In the genomic region with DNA sequence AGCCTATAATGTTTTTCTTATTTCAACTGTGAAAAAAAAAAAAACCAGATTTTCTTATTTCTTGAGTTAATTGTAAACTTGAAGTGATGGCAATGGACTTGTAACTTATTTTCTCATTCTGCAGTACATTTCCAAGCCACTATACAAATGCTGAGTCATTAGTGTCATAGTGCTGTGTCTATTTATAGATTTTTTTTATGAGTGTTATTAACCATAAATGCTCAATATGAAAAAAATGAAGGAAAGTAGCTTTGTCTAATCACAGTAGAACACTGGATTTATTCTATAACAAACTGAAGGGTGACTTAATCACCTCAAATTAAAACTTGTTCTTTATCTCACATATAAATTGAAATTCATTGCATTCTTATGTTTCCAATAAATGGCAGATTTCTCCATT, we compare ENCODE assay signal across 18 cellular contexts.
A peak's percentile ranks its signal among the peaks of the same experiment; 100 is the strongest.
DNase-seq lines count a peak whose midpoint lies in the region; ATAC-seq and TF ChIP-seq lines count a peak whose summit lies in the region.
"Had no signal": no experiment of that assay in that cellular context is flagged by ENCODE, and none has a peak within 500 bp of the region (broad histone marks: within the 10 kb centered on the region; RNA-seq: fewer than 3 reads in every experiment).

No MANE protein-coding gene starts in this region.

- H3K4me1 ChIP-seq in tibial nerve: no peaks in the 10 kb centered on the region
- peaks cover 13% of the 10 kb centered on the region for H3K4me1 ChIP-seq in hepatocyte (ENCODE audit: insufficient read depth)
- H3K4me1 ChIP-seq: HAP-1, transverse colon had no signal

- no peaks in the 10 kb centered on the region for H3K36me3 ChIP-seq in tibial nerve
- no peaks in the 10 kb centered on the region for H3K36me3 ChIP-seq in hepatocyte (replicated peaks; ENCODE audit: insufficient read depth, low read depth)
- H3K36me3 ChIP-seq: HAP-1, transverse colon had no signal

- no peak for TF ChIP-seq CTCF in 22Rv1 (IDR thresholded peaks at IDR 0.05)
- TF ChIP-seq CTCF in tibial nerve (IDR thresholded peaks at IDR 0.05): no peak
- TF ChIP-seq CTCF in hepatocyte (IDR thresholded peaks at IDR 0.05; ENCODE audit: poor library complexity): no peak

- H3K4me2 ChIP-seq in hepatocyte: no peak overlapping the region

- no peak overlapping the region for H3K4me3 ChIP-seq in tibial nerve
- no peak overlapping the region for H3K4me3 ChIP-seq in hepatocyte
- H3K4me3 ChIP-seq: HAP-1, transverse colon had no signal

- H3K27me3 ChIP-seq in tibial nerve (no peaks in the 10 kb centered on the region), hepatocyte (no peaks in the 10 kb centered on the region)
- H3K27me3 ChIP-seq: transverse colon had no signal

- TF ChIP-seq EP300 in tibial nerve (IDR thresholded peaks at IDR 0.05): no peak

- ATAC-seq in GM19043 (IDR thresholded peaks at IDR 0.05; ENCODE audit: low read depth, unreplicated experiment) (peak; percentile 31), HG03060 (IDR thresholded peaks at IDR 0.05; ENCODE audit: low read depth, unreplicated experiment) (peak; percentile 34)

- H2AFZ ChIP-seq in hepatocyte: no peak overlapping the region

- H3K27ac ChIP-seq in 22Rv1: peak overlapping the region; percentile 10
- H3K27ac ChIP-seq in tibial nerve: no peak overlapping the region
- H3K27ac ChIP-seq in hepatocyte: no peak overlapping the region
- H3K27ac ChIP-seq: transverse colon had no signal

- no peaks in the 10 kb centered on the region for H3K9me2 ChIP-seq in hepatocyte (replicated peaks; ENCODE audit: insufficient read depth)

- H3K79me2 ChIP-seq in hepatocyte: no peaks in the 10 kb centered on the region

- no peak for TF ChIP-seq POLR2A in tibial nerve (IDR thresholded peaks at IDR 0.05)

- H3K9me3 ChIP-seq in tibial nerve (no peaks in the 10 kb centered on the region), hepatocyte (ENCODE audit: low read depth) (no peaks in the 10 kb centered on the region)
- H3K9me3 ChIP-seq: HAP-1, transverse colon had no signal

- peak; percentile 39 for DNase-seq in RKO (ENCODE audit: low spot score)
- no peak for DNase-seq in tibial nerve (ENCODE audit: low spot score in 2 of 2)
- DNase-seq in NCI-H2196 treated with DMSO at 0.1 percent for 48 hours (lab: John Stamatoyannopoulos, UW; ENCODE audit: unreplicated experiment): no peak
- DNase-seq in activated CD4-positive, alpha-beta T cell treated with anti-CD3 and anti-CD28 coated beads, Interleukin-2, amount 50 U/mL, for 4 hours: no peak
- DNase-seq in hepatocyte (ENCODE audit: low spot score): no peak
- DNase-seq: activated CD4-positive, alpha-beta T cell treated with anti-CD3 and anti-CD28 coated beads, Interleukin-2, amount 50 U/mL, for 48 hours; activated effector memory CD4-positive, alpha-beta T cell treated with Interleukin-2 at 50 U/mL for 16 hours; effector CD4-positive, alpha-beta T cell; islet precursor cell; KBM-7; NCI-H187; NCI-H69; stimulated activated CD4-positive, alpha-beta T cell treated with anti-CD3 and anti-CD28 coated beads, Interleukin-1b, Interleukin-23, amount 100 ng/mL, for 48 hours; transverse colon had no signal

- H4K20me1 ChIP-seq in hepatocyte (ENCODE audit: insufficient read depth, poor library complexity, severe bottlenecking): no peaks in the 10 kb centered on the region
